Comparison of ENCODE assay signal across 8 cellular contexts in genomic region chr19:18112989-18113478, GRCh38. TPM values are rescaled to one million over a fixed set of nuclear protein-coding genes. Genes with fewer than 3 reads are reported as not detected.
A peak's percentile ranks its signal among the peaks of the same experiment; 100 is the strongest.
DNase-seq lines count a peak whose midpoint lies in the region; ATAC-seq and TF ChIP-seq lines count a peak whose summit lies in the region.

No MANE protein-coding gene starts in this region.

- no peaks in the 10 kb centered on the region for H3K36me3 ChIP-seq in aorta (ENCODE audit: control insufficient read depth in 1 of 2, insufficient read depth in 2 of 2, low read length in 1 of 2)

- peak; percentile 80 for ATAC-seq in aorta (ENCODE audit: low FRiP score)
- no peak for ATAC-seq in HG02970 (IDR thresholded peaks at IDR 0.05; ENCODE audit: low FRiP score, unreplicated experiment)

- intact Hi-C loops in head of caudate nucleus (cut with DNase I) (no loop called here), aorta (cut with DNase I) (no loop called here)

- H3K4me3 Mint-ChIP-seq in activated naive CD8-positive, alpha-beta T cell treated with anti-CD3 and anti-CD28 coated beads for 36 hours = no peak overlapping the region
- H3K4me3 Mint-ChIP-seq in progenitor cell of endocrine pancreas (ENCODE audit: low read depth) = no peak overlapping the region

- H3K27ac ChIP-seq in aorta (ENCODE audit: low read depth in 1 of 2, low read length in 2 of 2) = no peak overlapping the region

- H3K27ac Mint-ChIP-seq in activated naive CD8-positive, alpha-beta T cell treated with anti-CD3 and anti-CD28 coated beads for 36 hours = no peak overlapping the region
- no peak overlapping the region for H3K27ac Mint-ChIP-seq in progenitor cell of endocrine pancreas

- no peaks in the 10 kb centered on the region for H3K9me3 Mint-ChIP-seq in activated naive CD8-positive, alpha-beta T cell treated with anti-CD3 and anti-CD28 coated beads for 36 hours
- no peaks in the 10 kb centered on the region for H3K9me3 Mint-ChIP-seq in progenitor cell of endocrine pancreas (ENCODE audit: low read depth)

- H3K27me3 Mint-ChIP-seq in activated naive CD8-positive, alpha-beta T cell treated with anti-CD3 and anti-CD28 coated beads for 36 hours = no peaks in the 10 kb centered on the region
- peaks cover 11% of the 10 kb centered on the region for H3K27me3 Mint-ChIP-seq in progenitor cell of endocrine pancreas

- DNase-seq in GF-D8 (lab: John Stamatoyannopoulos, UW) (peak; percentile 38), NCI-H1092 (lab: John Stamatoyannopoulos, UW) (peak; percentile 60), SW480 (ENCODE audit: low spot score) (peak; percentile 71), head of caudate nucleus (peak; percentile 86 to 96 (median 92)), progenitor cell of endocrine pancreas (ENCODE audit: low spot score, unreplicated experiment) (peak; percentile 87), aorta (peak; percentile 90 to 95)
- DNase-seq in activated naive CD8-positive, alpha-beta T cell treated with anti-CD3 and anti-CD28 coated beads for 36 hours = peak; percentile 77

- H3K4me3 ChIP-seq in aorta (ENCODE audit: low read length in 2 of 2) = no peak overlapping the region

- TF ChIP-seq CTCF in progenitor cell of endocrine pancreas (IDR thresholded peaks at IDR 0.05; ENCODE audit: unreplicated experiment) = peak; percentile 91

- H3K4me1 Mint-ChIP-seq in activated naive CD8-positive, alpha-beta T cell treated with anti-CD3 and anti-CD28 coated beads for 36 hours = peaks cover 18% of the 10 kb centered on the region
- peaks cover 14% of the 10 kb centered on the region for H3K4me1 Mint-ChIP-seq in progenitor cell of endocrine pancreas (ENCODE audit: low read depth)

- H3K9me3 ChIP-seq in aorta (ENCODE audit: control insufficient read depth, low read length) = no peaks in the 10 kb centered on the region

- WGBS in aorta, 2 donors = 47 to 48% methylated on average over 9 of the region's 9 CpGs

- no peaks in the 10 kb centered on the region for H3K27me3 ChIP-seq in aorta (ENCODE audit: control insufficient read depth in 1 of 2, insufficient read depth in 2 of 2, low read length in 1 of 2)

- H3K4me1 ChIP-seq in aorta (ENCODE audit: control insufficient read depth in 1 of 2, insufficient read depth in 2 of 2, low read length in 2 of 2) = no peaks in the 10 kb centered on the region

- H3K36me3 Mint-ChIP-seq in activated naive CD8-positive, alpha-beta T cell treated with anti-CD3 and anti-CD28 coated beads for 36 hours = peaks cover 5% of the 10 kb centered on the region
- H3K36me3 Mint-ChIP-seq in progenitor cell of endocrine pancreas (ENCODE audit: insufficient read depth) = no peaks in the 10 kb centered on the region

RNA-seq across cellular contexts. Expression of gene MAST3, which starts 15.5 kb away (rescaled TPM):
- total RNA-seq in activated naive CD8-positive, alpha-beta T cell treated with anti-CD3 and anti-CD28 coated beads for 36 hours = 10 to 100 TPM; 11.8 to 14.4 TPM
- 10.7 and 11.1 TPM in 2 replicates for total RNA-seq in progenitor cell of endocrine pancreas
- total RNA-seq in aorta = 10 to 100 TPM; 21.5 to 25.2 TPM
- 10 to 100 TPM in 1 of 2 donors, 1 to 10 TPM in 1; 4.4 to 32.7 TPM for polyA plus RNA-seq in aorta

RNA-seq across cellular contexts. Expression of gene IL12RB1, which starts 26.3 kb away (rescaled TPM):
- total RNA-seq in activated naive CD8-positive, alpha-beta T cell treated with anti-CD3 and anti-CD28 coated beads for 36 hours = 10 to 100 TPM; 26.5 to 26.9 TPM
- not detected in 2 replicates for total RNA-seq in progenitor cell of endocrine pancreas
- total RNA-seq in aorta = 1 to 10 TPM; 1.7 to 2.6 TPM
- under 1 TPM; 0.69 to 0.75 TPM for polyA plus RNA-seq in aorta

RNA-seq across cellular contexts. Expression of gene PIK3R2, which starts 39.9 kb away (rescaled TPM):
- total RNA-seq in activated naive CD8-positive, alpha-beta T cell treated with anti-CD3 and anti-CD28 coated beads for 36 hours = 10 to 100 TPM; 18.5 to 21.1 TPM
- total RNA-seq in progenitor cell of endocrine pancreas (58.9 and 61.2 TPM in 2 replicates), aorta (10 to 100 TPM; 14.1 to 21.8 TPM)
- polyA plus RNA-seq in aorta = 1 to 10 TPM; 1.8 to 5.1 TPM

Comparison
In these comparisons a context has a peak if more than half of its experiments do, and no peak if none do; other contexts are left out.
1. DNase-seq: peak in every context shown above with its lines; median percentile 92 in aorta; 92 in head of caudate nucleus; 87 in progenitor cell of endocrine pancreas; 77 in activated naive CD8-positive, alpha-beta T cell treated with anti-CD3 and anti-CD28 coated beads for 36 hours; 71 in SW480; 60 in NCI-H1092; 38 in GF-D8.
2. RNA of gene IL12RB1, which starts 26.3 kb away (total RNA-seq): 26.5 to 26.9 TPM in activated naive CD8-positive, alpha-beta T cell treated with anti-CD3 and anti-CD28 coated beads for 36 hours; 1.7 to 2.6 TPM in aorta and not detected in progenitor cell of endocrine pancreas; every median in the first group is over 4 times any median in the second.